Comparison of ENCODE assay signal across 8 cellular contexts in genomic region chr21:38958940-38959685, GRCh38.
DNase-seq lines count a peak whose midpoint lies in the region; ATAC-seq and TF ChIP-seq lines count a peak whose summit lies in the region.

No MANE protein-coding gene starts in this region.

- H3K14ac ChIP-seq in IMR-90 (replicated peaks; ENCODE audit: low read depth, low read length) = peak overlapping the region; percentile 88

- H4K8ac ChIP-seq in IMR-90 (ENCODE audit: low read depth in 2 of 2, low read length in 2 of 2) = peak overlapping the region; percentile 67 to 76

- H3K27ac Mint-ChIP-seq in stimulated activated memory B cell treated with anti-CD40 and anti-IgM and Interleukin-4, amounts not matched to agents 10 μg/mL and 1 μg/mL and 100 μg/mL, for 72 hours = no peak overlapping the region
- H3K27ac Mint-ChIP-seq in CD4-positive, alpha-beta memory T cell = no peak overlapping the region

- H3K4ac ChIP-seq in IMR-90 (ENCODE audit: low read depth, low read length) = peak overlapping the region; percentile 78

- H2BK20ac ChIP-seq in IMR-90 (ENCODE audit: low read depth, low read length) = peak overlapping the region; percentile 78

- no peak overlapping the region for H2AK9ac ChIP-seq in IMR-90 (replicated peaks; ENCODE audit: low read depth, low read length, poor library complexity)

- peak overlapping the region; percentile 39 for H3K27ac ChIP-seq in ACC112 (ENCODE audit: low read depth, low read length)
- H3K27ac ChIP-seq in IMR-90 (ENCODE audit: insufficient read depth, low read length) = peak overlapping the region; percentile 87
- no peak overlapping the region for H3K27ac ChIP-seq in brain microvascular endothelial cell
- peak overlapping the region; percentile 74 to 88 (median 85) for H3K27ac ChIP-seq in right lobe of liver
- no peak overlapping the region for H3K27ac ChIP-seq in CD4-positive, alpha-beta memory T cell (ENCODE audit: low read depth, low read length)

- H2AK5ac ChIP-seq in IMR-90 (ENCODE audit: low read depth, low read length) = peak overlapping the region; percentile 45

- H3K56ac ChIP-seq in IMR-90 (ENCODE audit: extremely low read depth, insufficient read depth, low read length) = peak overlapping the region; percentile 41

- H3K27me3 ChIP-seq in ACC112 (ENCODE audit: insufficient read depth, low read length) (no peaks in the 10 kb centered on the region), IMR-90 (ENCODE audit: control insufficient read depth, insufficient read depth, low read length) (no peaks in the 10 kb centered on the region), brain microvascular endothelial cell (replicated peaks) (no peaks in the 10 kb centered on the region), right lobe of liver (no peaks in the 10 kb centered on the region)
- no peaks in the 10 kb centered on the region for H3K27me3 ChIP-seq in CD4-positive, alpha-beta memory T cell (ENCODE audit: insufficient read depth, low read length)

- dilution Hi-C loops in IMR-90 (cut with HindIII; ENCODE audit: low sequenced_read_pairs, unreplicated experiment) = no loop called here

- H3K9me3 ChIP-seq in IMR-90 (ENCODE audit: control insufficient read depth, insufficient read depth, low read length) (no peaks in the 10 kb centered on the region; the same call in 1 of the 2 replicates), right lobe of liver (no peaks in the 10 kb centered on the region)
- H3K9me3 ChIP-seq in CD4-positive, alpha-beta memory T cell (ENCODE audit: control insufficient read depth in 1 of 2, low read length in 2 of 2) = no peaks in the 10 kb centered on the region

- peak overlapping the region; percentile 94 for H4K5ac ChIP-seq in IMR-90 (ENCODE audit: low read depth, low read length)

- peak overlapping the region; percentile 67; the same call in 1 of the 2 replicates for H3K23ac ChIP-seq in IMR-90 (ENCODE audit: low read depth, low read length)

- H3K18ac ChIP-seq in IMR-90 (ENCODE audit: low read depth, low read length) = peak overlapping the region; percentile 89

- H4K91ac ChIP-seq in IMR-90 (ENCODE audit: insufficient read depth, low read depth, low read length) = peak overlapping the region; percentile 89

- H3K9me3 Mint-ChIP-seq in stimulated activated memory B cell treated with anti-CD40 and anti-IgM and Interleukin-4, amounts not matched to agents 10 μg/mL and 1 μg/mL and 100 μg/mL, for 72 hours = peaks cover 11% of the 10 kb centered on the region
- peaks cover 0 to 6% (median 2%) of the 10 kb centered on the region in 8 donors for H3K9me3 Mint-ChIP-seq in CD4-positive, alpha-beta memory T cell

- no peak overlapping the region for H3K4me3 Mint-ChIP-seq in stimulated activated memory B cell treated with anti-CD40 and anti-IgM and Interleukin-4, amounts not matched to agents 10 μg/mL and 1 μg/mL and 100 μg/mL, for 72 hours
- H3K4me3 Mint-ChIP-seq in CD4-positive, alpha-beta memory T cell = no peak overlapping the region

- no peaks in the 10 kb centered on the region for H3K4me1 Mint-ChIP-seq in stimulated activated memory B cell treated with anti-CD40 and anti-IgM and Interleukin-4, amounts not matched to agents 10 μg/mL and 1 μg/mL and 100 μg/mL, for 72 hours
- H3K4me1 Mint-ChIP-seq in CD4-positive, alpha-beta memory T cell = no peaks in the 10 kb centered on the region

- in situ Hi-C loops in IMR-90 (cut with MboI; ENCODE audit: low sequenced_read_pairs) (no loop called here), brain microvascular endothelial cell (cut with HindIII; ENCODE audit: low pct_ligation_motif_present, low sequenced_read_pairs) (no loop called here)

- H3K4me2 ChIP-seq in IMR-90 (ENCODE audit: low read depth, low read length) = peak overlapping the region; percentile 15

- peaks cover 17% of the 10 kb centered on the region for H3K27me3 Mint-ChIP-seq in stimulated activated memory B cell treated with anti-CD40 and anti-IgM and Interleukin-4, amounts not matched to agents 10 μg/mL and 1 μg/mL and 100 μg/mL, for 72 hours
- H3K27me3 Mint-ChIP-seq in CD4-positive, alpha-beta memory T cell = peaks cover 0 to 10% of the 10 kb centered on the region in 2 donors

- WGBS in IMR-90 (ENCODE audit: extremely low coverage in 2 of 2, insufficient read length in 1 of 2), 2 experiments = 80% methylated on average over 1 of the region's 4 CpGs; no CpG with 5 or more reads in 1 of the 2 experiments
- WGBS in right lobe of liver (ENCODE audit: insufficient coverage, low coverage, low lambda C conversion rate, missing lambda C conversion rate) = 28% methylated on average over 4 of the region's 4 CpGs

- no peak for TF ChIP-seq RAD21 in IMR-90 (IDR thresholded peaks at IDR 0.05; ENCODE audit: low read length)

- peak overlapping the region; percentile 90; the same call in 2 of the 3 replicates for H2BK15ac ChIP-seq in IMR-90 (ENCODE audit: low read depth, low read length)

- peak; percentile 74 for DNase-seq in IMR-90
- DNase-seq in brain microvascular endothelial cell = peak; percentile 32
- DNase-seq in right lobe of liver = peak; percentile 42 to 86 (median 67)
- DNase-seq in CD4-positive, alpha-beta memory T cell = no peak

- H3K4me3 ChIP-seq in ACC112 (ENCODE audit: low read depth, low read length) = no peak overlapping the region
- no peak overlapping the region for H3K4me3 ChIP-seq in IMR-90 (ENCODE audit: insufficient read depth, low read depth, low read length)
- H3K4me3 ChIP-seq in brain microvascular endothelial cell (ENCODE audit: low read depth, low read length) = no peak overlapping the region
- H3K4me3 ChIP-seq in right lobe of liver = peak overlapping the region in 2 of 3 donors; percentile 10 to 19
- no peak overlapping the region for H3K4me3 ChIP-seq in CD4-positive, alpha-beta memory T cell (ENCODE audit: low read length in 2 of 2)

- peaks cover 28% of the 10 kb centered on the region for H3K9me1 ChIP-seq in IMR-90 (ENCODE audit: insufficient read depth, low read length)

- intact Hi-C loops in IMR-90 (cut with micrococcal nuclease) (no loop called here), right lobe of liver (cut with DNase I) (no loop called here)
- intact Hi-C loops in CD4-positive, alpha-beta memory T cell (cut with micrococcal nuclease) = no loop called here

- no peaks in the 10 kb centered on the region for H4K20me1 ChIP-seq in IMR-90 (ENCODE audit: insufficient read depth, low read length)

- TF ChIP-seq CTCF in IMR-90 (conservative IDR thresholded peaks at IDR 0.05; ENCODE audit: low read depth, low read length) = no peak
- no peak for TF ChIP-seq CTCF in brain microvascular endothelial cell (IDR thresholded peaks at IDR 0.05; ENCODE audit: low read depth, low read length, missing control alignments)
- no peak for TF ChIP-seq CTCF in right lobe of liver (IDR thresholded peaks at IDR 0.05)

- no peaks in the 10 kb centered on the region for H3K79me1 ChIP-seq in IMR-90 (ENCODE audit: low read depth in 1 of 2, low read length in 2 of 2)

- ATAC-seq in IMR-90 (ENCODE audit: low read depth) (peak; percentile 88), right lobe of liver (peak; percentile 74 to 86 (median 80)), HG02588 (IDR thresholded peaks at IDR 0.05; ENCODE audit: unreplicated experiment) (no peak), GM19328 (IDR thresholded peaks at IDR 0.05; ENCODE audit: unreplicated experiment) (no peak)
- ATAC-seq in stimulated activated memory B cell treated with anti-CD40 and anti-IgM and Interleukin-4, amounts not matched to agents 10 μg/mL and 1 μg/mL and 100 μg/mL, for 72 hours = no peak

- no TSS peak for BruUV-seq in IMR-90 (replicated peaks; lab: Mats Ljungman, UMichigan)

- peak overlapping the region; percentile 22; the same call in 1 of the 2 replicates for H3K9ac ChIP-seq in IMR-90 (ENCODE audit: low read depth, low read length)

- H2AFZ ChIP-seq in ACC112 (ENCODE audit: low read length, unreplicated experiment) (no peak overlapping the region), IMR-90 (replicated peaks; ENCODE audit: low read length, poor library complexity) (peak overlapping the region; percentile 68)

- peaks cover 38% of the 10 kb centered on the region for H3K4me1 ChIP-seq in ACC112 (ENCODE audit: control insufficient read depth, insufficient read depth, low read length, unreplicated experiment)
- peaks cover 34% of the 10 kb centered on the region for H3K4me1 ChIP-seq in IMR-90 (ENCODE audit: control insufficient read depth, insufficient read depth, low read length)
- H3K4me1 ChIP-seq in right lobe of liver = peaks cover 0 to 35% (median 16%) of the 10 kb centered on the region in 4 donors
- no peaks in the 10 kb centered on the region for H3K4me1 ChIP-seq in CD4-positive, alpha-beta memory T cell (ENCODE audit: insufficient read depth, low read length)

- TF ChIP-seq POLR2A in IMR-90 (IDR thresholded peaks at IDR 0.05; ENCODE audit: low read depth, low read length) (no peak), right lobe of liver (IDR thresholded peaks at IDR 0.05) (peak; percentile 77)

- CTCF ChIA-PET in IMR-90 (lab: Yijun Ruan, JAX) = interaction anchor here (1.4 kb wide), 1 partner anchor 44 kb away, joined by 3 read pairs; no protein-coding TSS in a partner anchor
- CTCF ChIA-PET in CD4-positive, alpha-beta memory T cell (lab: Charles Lee; ENCODE audit: partially characterized antibody) = no interaction called here

- H3K79me2 ChIP-seq in ACC112 (ENCODE audit: control insufficient read depth, insufficient read depth, low read length, unreplicated experiment) = no peaks in the 10 kb centered on the region

- H2BK5ac ChIP-seq in IMR-90 (ENCODE audit: low read depth, low read length, poor library complexity, severe bottlenecking) = peak overlapping the region; percentile 55

- POLR2A ChIA-PET in IMR-90 (lab: Charles Lee; ENCODE audit: unreplicated experiment) = interaction anchor here (1.0 kb wide), 1 partner anchor 150 kb away, joined by 7 read pairs; no protein-coding TSS in a partner anchor
- POLR2A ChIA-PET in CD4-positive, alpha-beta memory T cell (lab: Charles Lee; ENCODE audit: partially characterized antibody) = no interaction called here

- H3K36me3 ChIP-seq in ACC112 (ENCODE audit: insufficient read depth, low read length) (no peaks in the 10 kb centered on the region), IMR-90 (ENCODE audit: control insufficient read depth, insufficient read depth, low read length) (no peaks in the 10 kb centered on the region), brain microvascular endothelial cell (replicated peaks) (no peaks in the 10 kb centered on the region), right lobe of liver (no peaks in the 10 kb centered on the region)
- no peaks in the 10 kb centered on the region for H3K36me3 ChIP-seq in CD4-positive, alpha-beta memory T cell (ENCODE audit: insufficient read depth, low read length)

- no peaks in the 10 kb centered on the region for H3K36me3 Mint-ChIP-seq in stimulated activated memory B cell treated with anti-CD40 and anti-IgM and Interleukin-4, amounts not matched to agents 10 μg/mL and 1 μg/mL and 100 μg/mL, for 72 hours
- no peaks in the 10 kb centered on the region for H3K36me3 Mint-ChIP-seq in CD4-positive, alpha-beta memory T cell

- H2BK120ac ChIP-seq in IMR-90 (ENCODE audit: low read depth, low read length) = peak overlapping the region; percentile 81

TF ChIP-seq in IMR-90, 13 proteins besides CTCF, POLR2A, EP300 and RAD21 (continues in another document):
- TF ChIP-seq NFE2L2 (IDR thresholded peaks at IDR 0.05; ENCODE audit: low read depth, low read length) = 0 out of 2 replicates have a peak, but pooled peaks have one; percentile 37

Comparison
In these comparisons a context has a peak if more than half of its experiments do, and no peak if none do; other contexts are left out.
1. H3K27ac ChIP-seq: peak in ACC112 (single experiment), IMR-90 (single experiment) and right lobe of liver (3 of 3); none in brain microvascular endothelial cell (single experiment) and CD4-positive, alpha-beta memory T cell (single experiment).
2. H3K4me3 ChIP-seq: peak in right lobe of liver (2 of 3); none in ACC112 (single experiment), IMR-90 (single experiment), brain microvascular endothelial cell (single experiment) and CD4-positive, alpha-beta memory T cell (0 of 2).
3. ATAC-seq: peak in IMR-90 (single experiment) and right lobe of liver (4 of 4); none in stimulated activated memory B cell treated with anti-CD40 and anti-IgM and Interleukin-4, amounts not matched to agents 10 μg/mL and 1 μg/mL and 100 μg/mL, for 72 hours (single experiment), HG02588 (single experiment) and GM19328 (single experiment).
4. DNase-seq: peak in IMR-90 (single experiment), brain microvascular endothelial cell (single experiment) and right lobe of liver (3 of 3); none in CD4-positive, alpha-beta memory T cell (0 of 5).